26 cellular contexts compared by ENCODE assay signal in the genomic region with DNA sequence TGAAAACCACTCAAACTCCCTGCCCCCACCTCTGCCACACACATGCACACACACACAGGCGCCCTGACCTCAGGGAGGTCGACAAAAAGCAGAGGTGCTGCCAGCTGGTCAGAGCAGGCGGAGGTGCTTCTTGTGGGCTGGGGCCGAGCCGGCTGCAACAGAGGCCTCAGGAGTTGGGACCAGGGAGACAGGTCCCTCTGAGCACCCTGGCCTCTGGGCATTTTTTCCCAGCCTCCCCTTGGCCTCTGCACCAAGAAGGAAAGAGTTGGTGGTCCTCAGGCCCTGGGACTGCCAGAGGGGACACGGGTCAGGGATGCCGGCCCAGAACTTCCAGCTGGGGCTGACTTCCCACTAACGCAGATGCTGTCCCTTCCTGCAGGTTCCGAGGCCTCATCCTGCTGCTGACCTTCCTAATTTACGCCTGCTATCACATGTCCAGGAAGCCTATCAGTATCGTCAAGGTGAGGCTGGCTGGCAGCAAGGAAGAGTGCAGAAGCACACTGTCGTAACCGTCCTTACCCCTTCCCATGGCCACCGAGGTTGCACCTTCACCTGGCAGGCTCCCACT.
"Had no signal": no experiment of that assay in that cellular context is flagged by ENCODE, and none has a peak within 500 bp of the region (broad histone marks: within the 10 kb centered on the region; RNA-seq: fewer than 3 reads in every experiment).

No MANE protein-coding gene starts in this region.

- H3K4me1 ChIP-seq: ascending aorta, parathyroid adenoma, right atrium auricular region, testis had no signal

- H3K27ac ChIP-seq: ascending aorta, coronary artery, heart left ventricle, lower lobe of right lung, parathyroid adenoma, right atrium auricular region, testis, transverse colon, vagina had no signal

- ATAC-seq: heart left ventricle, left lobe of liver, lower lobe of right lung had no signal

- DNase-seq: activated CD4-positive, alpha-beta memory T cell treated with anti-CD3 and anti-CD28 coated beads, Interleukin-2, amount 10 ng/mL, durations not matched to agents 7 days and 5 days; activated CD4-positive, alpha-beta T cell treated with anti-CD3 and anti-CD28 coated beads, Interleukin-2, amount 10 ng/mL, durations not matched to agents 7 days and 5 days; activated CD4-positive, CD25-positive, alpha-beta regulatory T cell treated with anti-CD3 and anti-CD28 coated beads, Interleukin-2, amount 50 U/mL, for 72 hours; activated CD8-positive, alpha-beta memory T cell treated with anti-CD3 and anti-CD28 coated beads, Interleukin-2, amount 50 U/mL, for 48 hours; activated gamma-delta T cell; activated naive CD4-positive, alpha-beta T cell treated with anti-CD3 and anti-CD28 coated beads, Interleukin-2, amount 10 ng/mL, durations not matched to agents 7 days and 5 days; activated naive CD8-positive, alpha-beta T cell treated with anti-CD3 and anti-CD28 coated beads, Interleukin-2, amount 10 ng/mL, durations not matched to agents 7 days and 5 days; activated T-cell treated with anti-CD3 and anti-CD28 coated beads, Interleukin-2, amount 50 U/mL, for 24 hours; heart left ventricle; hypothalamus; kidney glomerular epithelial cell; mesendoderm; nucleus accumbens; stimulated activated naive CD4-positive, alpha-beta T cell treated with Interleukin-2 at 50 U/mL for 16 hours; T-helper 2 cell; testis; transverse colon had no signal

- H3K9me3 ChIP-seq: ascending aorta, heart left ventricle, lower lobe of right lung, right atrium auricular region, testis, transverse colon, vagina had no signal

- H3K4me3 ChIP-seq: ascending aorta, coronary artery, heart left ventricle, lower lobe of right lung, right atrium auricular region, testis, transverse colon, vagina had no signal

- H3K36me3 ChIP-seq: ascending aorta, heart left ventricle, lower lobe of right lung, right atrium auricular region, transverse colon, vagina had no signal

- H3K27me3 ChIP-seq: ascending aorta, foreskin keratinocyte, right atrium auricular region, testis, vagina had no signal

- FAIRE-seq: endothelial cell of umbilical vein had no signal
